In genomic region chr16:62149646-62150045, GRCh38 we compare ENCODE assay signal across 23 cellular contexts.
"Had no signal": no experiment of that assay in that cellular context is flagged by ENCODE, and none has a peak within 500 bp of the region (broad histone marks: within the 10 kb centered on the region; RNA-seq: fewer than 3 reads in every experiment).

No MANE protein-coding gene starts in this region.

- H3K36me3 Mint-ChIP-seq: activated CD8-positive, alpha-beta memory T cell treated with anti-CD3 and anti-CD28 coated beads, Interleukin-2, amount 10 ng/mL, durations not matched to agents 7 days and 5 days; activated naive CD4-positive, alpha-beta T cell treated with anti-CD3 and anti-CD28 coated beads, Interleukin-2, amount 10 ng/mL, durations not matched to agents 7 days and 5 days; naive thymus-derived CD4-positive, alpha-beta T cell; neural progenitor cell had no signal

- H3K27ac Mint-ChIP-seq: activated CD4-positive, alpha-beta T cell treated with anti-CD3 and anti-CD28 coated beads, Interleukin-2, amount 10 ng/mL, durations not matched to agents 7 days and 5 days; activated CD8-positive, alpha-beta memory T cell treated with anti-CD3 and anti-CD28 coated beads, Interleukin-2, amount 10 ng/mL, durations not matched to agents 7 days and 5 days; activated CD8-positive, alpha-beta T cell treated with anti-CD3 and anti-CD28 coated beads for 36 hours; activated naive CD4-positive, alpha-beta T cell treated with anti-CD3 and anti-CD28 coated beads, Interleukin-2, amount 10 ng/mL, durations not matched to agents 7 days and 5 days; activated naive CD8-positive, alpha-beta T cell treated with anti-CD3 and anti-CD28 coated beads, Interleukin-2, amount 50 U/mL, for 24 hours; effector memory CD8-positive, alpha-beta T cell; naive thymus-derived CD4-positive, alpha-beta T cell; neural progenitor cell had no signal

- H3K36me3 ChIP-seq: colonic mucosa, esophagus squamous epithelium, lower lobe of right lung, neural progenitor cell, sigmoid colon, spleen, upper lobe of right lung, WERI-Rb-1 had no signal

- H3K27me3 Mint-ChIP-seq: activated CD4-positive, alpha-beta T cell treated with anti-CD3 and anti-CD28 coated beads, Interleukin-2, amount 10 ng/mL, durations not matched to agents 7 days and 5 days; activated CD8-positive, alpha-beta memory T cell treated with anti-CD3 and anti-CD28 coated beads, Interleukin-2, amount 10 ng/mL, durations not matched to agents 7 days and 5 days; activated CD8-positive, alpha-beta T cell treated with anti-CD3 and anti-CD28 coated beads for 36 hours; activated naive CD4-positive, alpha-beta T cell treated with anti-CD3 and anti-CD28 coated beads, Interleukin-2, amount 10 ng/mL, durations not matched to agents 7 days and 5 days; activated naive CD8-positive, alpha-beta T cell treated with anti-CD3 and anti-CD28 coated beads, Interleukin-2, amount 50 U/mL, for 24 hours; central memory CD8-positive, alpha-beta T cell; effector memory CD8-positive, alpha-beta T cell; naive thymus-derived CD4-positive, alpha-beta T cell had no signal

- H3K4me3 ChIP-seq: colonic mucosa, dorsolateral prefrontal cortex, esophagus squamous epithelium, lower lobe of right lung, neural progenitor cell, sigmoid colon, spleen, upper lobe of right lung had no signal

- H3K9me3 Mint-ChIP-seq: neural progenitor cell had no signal

- H3K27me3 ChIP-seq: colonic mucosa, dorsolateral prefrontal cortex, esophagus squamous epithelium, neural progenitor cell, sigmoid colon, spleen, upper lobe of right lung had no signal

- H3K4me1 ChIP-seq: colonic mucosa, esophagus squamous epithelium, lower lobe of right lung, neural progenitor cell, sigmoid colon, spleen, upper lobe of right lung had no signal

- H3K4me1 Mint-ChIP-seq: activated CD4-positive, alpha-beta T cell treated with anti-CD3 and anti-CD28 coated beads, Interleukin-2, amount 10 ng/mL, durations not matched to agents 7 days and 5 days; activated CD8-positive, alpha-beta memory T cell treated with anti-CD3 and anti-CD28 coated beads, Interleukin-2, amount 10 ng/mL, durations not matched to agents 7 days and 5 days; activated naive CD4-positive, alpha-beta T cell treated with anti-CD3 and anti-CD28 coated beads, Interleukin-2, amount 10 ng/mL, durations not matched to agents 7 days and 5 days; activated naive CD8-positive, alpha-beta T cell treated with anti-CD3 and anti-CD28 coated beads, Interleukin-2, amount 50 U/mL, for 24 hours; central memory CD8-positive, alpha-beta T cell; naive thymus-derived CD4-positive, alpha-beta T cell had no signal

- DNase-seq: activated CD4-positive, alpha-beta T cell treated with anti-CD3 and anti-CD28 coated beads, Interleukin-2, amount 10 ng/mL, durations not matched to agents 7 days and 5 days; activated CD4-positive, CD25-positive, alpha-beta regulatory T cell treated with anti-CD3 and anti-CD28 coated beads, Interleukin-2, amount 50 U/mL, for 72 hours; activated CD8-positive, alpha-beta memory T cell treated with anti-CD3 and anti-CD28 coated beads, Interleukin-2, amount 10 ng/mL, durations not matched to agents 7 days and 5 days; activated CD8-positive, alpha-beta T cell treated with anti-CD3 and anti-CD28 coated beads for 36 hours; activated effector memory CD4-positive, alpha-beta T cell treated with anti-CD3 and anti-CD28 coated beads, Interleukin-2, amount 50 U/mL, for 16 hours; activated naive CD4-positive, alpha-beta T cell treated with anti-CD3 and anti-CD28 coated beads, Interleukin-2, amount 10 ng/mL, durations not matched to agents 7 days and 5 days; activated naive CD8-positive, alpha-beta T cell treated with anti-CD3 and anti-CD28 coated beads, Interleukin-2, amount 50 U/mL, for 24 hours; activated T-cell treated with anti-CD3 and anti-CD28 coated beads for 4 hours; colonic mucosa; dorsolateral prefrontal cortex; effector memory CD8-positive, alpha-beta T cell; esophagus squamous epithelium; lower lobe of right lung; naive thymus-derived CD4-positive, alpha-beta T cell; posterior cingulate gyrus; sigmoid colon; spleen; stimulated activated CD4-positive, alpha-beta T cell treated with anti-CD3 and anti-CD28 coated beads, Interleukin-4, amount 100 ng/mL, for 24 hours; stimulated activated naive CD4-positive, alpha-beta T cell treated with Interleukin-2 at 50 U/mL for 16 hours; upper lobe of right lung; WERI-Rb-1 had no signal

- H3K4me3 Mint-ChIP-seq: activated CD4-positive, alpha-beta T cell treated with anti-CD3 and anti-CD28 coated beads, Interleukin-2, amount 10 ng/mL, durations not matched to agents 7 days and 5 days; activated CD8-positive, alpha-beta memory T cell treated with anti-CD3 and anti-CD28 coated beads, Interleukin-2, amount 10 ng/mL, durations not matched to agents 7 days and 5 days; activated CD8-positive, alpha-beta T cell treated with anti-CD3 and anti-CD28 coated beads for 36 hours; activated naive CD4-positive, alpha-beta T cell treated with anti-CD3 and anti-CD28 coated beads, Interleukin-2, amount 10 ng/mL, durations not matched to agents 7 days and 5 days; activated naive CD8-positive, alpha-beta T cell treated with anti-CD3 and anti-CD28 coated beads, Interleukin-2, amount 50 U/mL, for 24 hours; central memory CD8-positive, alpha-beta T cell; effector memory CD8-positive, alpha-beta T cell; naive thymus-derived CD4-positive, alpha-beta T cell; neural progenitor cell had no signal

- H3K27ac ChIP-seq: colonic mucosa, dorsolateral prefrontal cortex, esophagus squamous epithelium, lower lobe of right lung, neural progenitor cell, sigmoid colon, spleen, upper lobe of right lung, WERI-Rb-1 had no signal

- H3K9me3 ChIP-seq: colonic mucosa, esophagus squamous epithelium, sigmoid colon, upper lobe of right lung had no signal
